In the genomic region with DNA sequence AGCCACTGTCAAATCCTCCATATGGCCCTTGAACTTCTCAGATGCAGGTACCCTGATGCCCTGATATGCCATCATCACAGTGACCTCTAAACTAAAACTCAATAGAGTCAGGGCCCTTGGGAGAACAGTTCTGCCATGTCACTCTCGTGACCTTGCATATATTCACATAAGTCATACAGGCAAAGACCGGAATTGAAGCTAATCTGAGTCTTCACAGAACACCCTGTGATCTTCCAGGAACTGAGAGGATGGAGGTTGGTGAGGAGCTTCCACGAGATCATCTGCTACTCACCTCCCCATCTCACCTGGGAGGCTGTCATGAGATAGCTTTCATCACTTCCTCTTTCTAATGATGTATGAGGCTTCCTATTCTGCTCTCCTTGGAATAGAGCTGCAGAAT, we compare ENCODE assay signal across 15 cellular contexts.
DNase-seq lines count a peak whose midpoint lies in the region; ATAC-seq and TF ChIP-seq lines count a peak whose summit lies in the region.
"Had no signal": no experiment of that assay in that cellular context is flagged by ENCODE, and none has a peak within 500 bp of the region (broad histone marks: within the 10 kb centered on the region; RNA-seq: fewer than 3 reads in every experiment).

No MANE protein-coding gene starts in this region.

- H3K4me2 ChIP-seq in OCI-LY7 (ENCODE audit: low read length) = no peak overlapping the region

- intact Hi-C loops in OCI-LY7 (cut with micrococcal nuclease; ENCODE audit: unreplicated experiment) = no loop called here

- no peak overlapping the region for H3K27ac ChIP-seq in OCI-LY7 (ENCODE audit: low read depth, low read length, poor library complexity, severe bottlenecking)
- H3K27ac ChIP-seq in rectal smooth muscle tissue (ENCODE audit: low read depth, low read length) = peak overlapping the region; percentile 51
- no peak overlapping the region for H3K27ac ChIP-seq in foreskin keratinocyte
- H3K27ac ChIP-seq: thoracic aorta had no signal

- H3K4me3 ChIP-seq in OCI-LY7 (ENCODE audit: low read depth, low read length, poor library complexity, severe bottlenecking) (no peak overlapping the region), rectal smooth muscle tissue (ENCODE audit: low read length) (no peak overlapping the region)
- H3K4me3 ChIP-seq: thoracic aorta had no signal

- no peak overlapping the region for H3K9ac ChIP-seq in rectal smooth muscle tissue (ENCODE audit: low read length)

- H3K79me2 ChIP-seq in OCI-LY7 (ENCODE audit: insufficient read depth, low read depth, low read length) = no peaks in the 10 kb centered on the region

- POLR2A ChIA-PET in OCI-LY7 (lab: Charles Lee) = interaction anchor here (2.0 kb wide), 1 partner anchor 75 kb away, joined by 5 read pairs; no protein-coding TSS in a partner anchor

- CTCF ChIA-PET in OCI-LY7 (lab: Charles Lee; ENCODE audit: unreplicated experiment) = no interaction called here

- peak; percentile 3 for DNase-seq in OCI-LY7 (ENCODE audit: low spot score)
- no peak for DNase-seq in foreskin keratinocyte
- no peak for DNase-seq in NCI-H1436 treated with DMSO at 0.1 percent for 48 hours (lab: John Stamatoyannopoulos, UW)
- DNase-seq in NCI-H446 (lab: John Stamatoyannopoulos, UW) = no peak
- DNase-seq: activated CD8-positive, alpha-beta memory T cell treated with anti-CD3 and anti-CD28 coated beads, Interleukin-2, amount 50 U/mL, for 48 hours; effector CD8-positive, alpha-beta T cell; NCI-H1105; NCI-H345 had no signal

- no peaks in the 10 kb centered on the region for H3K9me2 ChIP-seq in OCI-LY7 (ENCODE audit: insufficient read depth, low read length)

- H3K9me3 ChIP-seq in OCI-LY7 (ENCODE audit: low read length) = no peaks in the 10 kb centered on the region
- H3K9me3 ChIP-seq: thoracic aorta had no signal

- peak; percentile 42 for ATAC-seq in GM19324 (IDR thresholded peaks at IDR 0.05; ENCODE audit: low FRiP score, unreplicated experiment)
- ATAC-seq in HG02870 (IDR thresholded peaks at IDR 0.05; ENCODE audit: unreplicated experiment) = peak; percentile 47
- ATAC-seq in foreskin keratinocyte = no peak
- no peak for ATAC-seq in GM21526 (IDR thresholded peaks at IDR 0.05; ENCODE audit: low FRiP score, unreplicated experiment)
- ATAC-seq: activated naive CD4-positive, alpha-beta T cell treated with anti-CD3 and anti-CD28 coated beads, Interleukin-2, amount 50 U/mL, for 72 hours; WTC11 had no signal

- peaks cover 3% of the 10 kb centered on the region; the same call in 1 of the 2 replicates for H4K20me1 ChIP-seq in OCI-LY7 (ENCODE audit: insufficient read depth, low read length)

- H3K36me3 ChIP-seq in OCI-LY7 (ENCODE audit: insufficient read depth, low read length) (no peaks in the 10 kb centered on the region), rectal smooth muscle tissue (ENCODE audit: control insufficient read depth, insufficient read depth, low read length) (no peaks in the 10 kb centered on the region)
- H3K36me3 ChIP-seq: thoracic aorta had no signal

- H2AFZ ChIP-seq in OCI-LY7 (ENCODE audit: low read length) = no peak overlapping the region

- H3K27me3 ChIP-seq in rectal smooth muscle tissue (ENCODE audit: control insufficient read depth, insufficient read depth, low read length) (no peaks in the 10 kb centered on the region), foreskin keratinocyte (no peaks in the 10 kb centered on the region)

- TF ChIP-seq CTCF in OCI-LY7 (conservative IDR thresholded peaks at IDR 0.05; ENCODE audit: low read length) (no peak), foreskin keratinocyte (conservative IDR thresholded peaks at IDR 0.05) (no peak)

- BruUV-seq in OCI-LY7 (replicated peaks; lab: Mats Ljungman, UMichigan) = no TSS peak

- H3K4me1 ChIP-seq in OCI-LY7 (ENCODE audit: insufficient read depth, low read length, poor library complexity, severe bottlenecking) (no peaks in the 10 kb centered on the region), rectal smooth muscle tissue (ENCODE audit: control insufficient read depth, insufficient read depth, low read length) (no peaks in the 10 kb centered on the region), foreskin keratinocyte (peaks cover 12% of the 10 kb centered on the region)

Comparison
In these comparisons a context has a peak if more than half of its experiments do, and no peak if none do; other contexts are left out.
1. ATAC-seq: peak in GM19324 (single experiment) and HG02870 (single experiment); none in foreskin keratinocyte (single experiment) and GM21526 (single experiment).